Comparison of ENCODE assay signal across 8 cellular contexts in the genomic region with DNA sequence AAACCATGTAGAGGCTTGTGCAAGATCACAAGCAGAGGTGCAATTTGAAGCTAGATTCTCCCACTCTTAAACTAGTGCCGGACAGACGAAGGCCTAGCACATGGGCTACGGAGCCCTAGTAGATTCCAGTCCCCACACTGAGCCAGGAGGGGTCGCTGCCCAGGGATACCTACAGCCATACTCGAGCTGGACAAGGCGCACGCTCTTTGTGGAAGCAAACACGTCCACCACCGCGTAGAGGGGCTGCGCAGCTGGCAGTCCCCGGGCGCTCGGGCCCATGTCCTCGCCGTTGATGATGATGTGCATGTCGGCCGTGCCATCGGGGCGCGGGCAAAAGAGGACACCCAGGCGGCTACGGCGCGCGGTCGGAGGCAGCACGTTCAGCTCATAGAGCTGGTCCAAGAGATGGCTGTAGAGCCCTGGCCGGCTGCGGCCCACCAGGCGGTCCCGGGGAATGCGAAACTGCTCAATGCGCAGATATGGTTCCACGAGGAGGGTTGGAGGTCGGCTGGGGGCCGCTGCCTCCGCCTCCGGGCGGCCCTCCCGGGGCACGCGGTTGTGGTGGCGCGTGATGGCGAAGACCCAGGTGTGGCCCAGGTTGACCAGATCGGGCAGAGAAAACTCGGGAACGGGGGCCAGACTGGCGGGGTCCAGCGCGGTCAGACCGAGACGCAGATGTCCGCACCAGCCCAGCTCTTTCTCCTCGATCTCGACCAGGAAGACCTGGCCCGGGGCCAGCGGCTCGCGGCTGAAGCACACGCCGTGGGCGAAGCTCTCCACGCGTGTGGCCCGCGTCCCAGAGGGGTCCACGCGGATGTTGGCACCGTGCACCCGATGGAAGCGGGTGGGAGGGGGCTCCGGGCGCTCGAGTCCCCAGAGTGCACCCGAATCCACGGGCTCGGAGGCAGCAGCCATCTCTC. TPM values are rescaled to one million over a fixed set of nuclear protein-coding genes. Genes with fewer than 3 reads are reported as not detected.
DNase-seq lines count a peak whose midpoint lies in the region; ATAC-seq, FAIRE-seq and TF ChIP-seq lines count a peak whose summit lies in the region.

No MANE protein-coding gene starts in this region.

- H3K27ac Mint-ChIP-seq in stimulated activated naive B cell treated with anti-CD40 and anti-IgM and Interleukin-4, amounts not matched to agents 10 μg/mL and 1 μg/mL and 100 μg/mL, for 72 hours = peak overlapping the region; percentile 97

- peaks cover 24 to 47% of the 10 kb centered on the region in 2 donors for H3K36me3 Mint-ChIP-seq in stimulated activated naive B cell treated with anti-CD40 and anti-IgM and Interleukin-4, amounts not matched to agents 10 μg/mL and 1 μg/mL and 100 μg/mL, for 72 hours

- FAIRE-seq in D721Med (lab: Jason Lieb, UNC) = no peak

- TF ChIP-seq CTCF in D721Med (IDR thresholded peaks at IDR 0.05; ENCODE audit: insufficient read depth, missing control alignments) = peak; percentile 67

- no peaks in the 10 kb centered on the region for H3K27me3 Mint-ChIP-seq in stimulated activated naive B cell treated with anti-CD40 and anti-IgM and Interleukin-4, amounts not matched to agents 10 μg/mL and 1 μg/mL and 100 μg/mL, for 72 hours

- peak; percentile 16 for TF ChIP-seq POLR2A in erythroblast (IDR thresholded peaks at IDR 0.05; ENCODE audit: low read length)

- ATAC-seq in stimulated activated naive B cell treated with anti-CD40 and anti-IgM and Interleukin-4, amounts not matched to agents 10 μg/mL and 1 μg/mL and 100 μg/mL, for 72 hours (replicated peaks) = peak; percentile 51 to 54

- peak; percentile 85 for DNase-seq in D721Med (ENCODE audit: insufficient read length, low spot score)
- peak; percentile 54 for DNase-seq in HCEC 1CT
- DNase-seq in NCI-H2196 (lab: John Stamatoyannopoulos, UW; ENCODE audit: unreplicated experiment) = peak; percentile 30
- DNase-seq in activated CD8-positive, alpha-beta memory T cell treated with anti-CD3 and anti-CD28 coated beads, Interleukin-2, amount 50 U/mL, for 4 hours = peak; percentile 54
- DNase-seq in erythroblast (lab: John Stamatoyannopoulos, UW) = peak; percentile 86
- DNase-seq in midbrain (lab: John Stamatoyannopoulos, UW) = peak; percentile 58
- DNase-seq in stimulated activated naive B cell treated with anti-CD40 and anti-IgM and Interleukin-4, amounts not matched to agents 10 μg/mL and 1 μg/mL and 100 μg/mL, for 72 hours = peak; percentile 52
- no peak for DNase-seq in H4 (ENCODE audit: low spot score)

- H3K4me3 Mint-ChIP-seq in stimulated activated naive B cell treated with anti-CD40 and anti-IgM and Interleukin-4, amounts not matched to agents 10 μg/mL and 1 μg/mL and 100 μg/mL, for 72 hours = peak overlapping the region; percentile 92 to 94

- H3K4me1 Mint-ChIP-seq in stimulated activated naive B cell treated with anti-CD40 and anti-IgM and Interleukin-4, amounts not matched to agents 10 μg/mL and 1 μg/mL and 100 μg/mL, for 72 hours = peaks cover 25 to 44% of the 10 kb centered on the region in 2 donors

- H3K9me3 Mint-ChIP-seq in stimulated activated naive B cell treated with anti-CD40 and anti-IgM and Interleukin-4, amounts not matched to agents 10 μg/mL and 1 μg/mL and 100 μg/mL, for 72 hours = no peaks in the 10 kb centered on the region

RNA-seq across cellular contexts. Expression of a gene that starts 0.7 kb away (rescaled TPM):
- 0.99 and 1.8 TPM in 2 replicates for total RNA-seq in H4 (2014; rRNA removed; shearing (Covaris generic))

RNA-seq across cellular contexts. Expression of a gene that starts 0.8 kb away (rescaled TPM):
- 102 and 150 TPM in 2 replicates for total RNA-seq in H4 (2014; rRNA removed; shearing (Covaris generic))

RNA-seq across cellular contexts. Expression of a gene that starts 2.9 kb away (rescaled TPM):
- total RNA-seq in H4 (2014; rRNA removed; shearing (Covaris generic)) = 0.12 and 1.0 TPM in 2 replicates

RNA-seq across cellular contexts. Expression of a gene that starts 9.3 kb away (rescaled TPM):
- 7.2 and 10.2 TPM in 2 replicates for total RNA-seq in H4 (2014; rRNA removed; shearing (Covaris generic))

RNA-seq across cellular contexts. Expression of a gene that starts 21.6 kb away (rescaled TPM):
- total RNA-seq in H4 (2014; rRNA removed; shearing (Covaris generic)) = 1.1 and 2.2 TPM in 2 replicates
